ENCODE assay signal across 8 cellular contexts in genomic region chr3:48430359-48431101, GRCh38. TPM values are rescaled to one million over a fixed set of nuclear protein-coding genes. Genes with fewer than 3 reads are reported as not detected.
A peak's percentile ranks its signal among the peaks of the same experiment; 100 is the strongest.
DNase-seq lines count a peak whose midpoint lies in the region; ATAC-seq and TF ChIP-seq lines count a peak whose summit lies in the region.

No MANE protein-coding gene starts in this region.

- intact Hi-C loops in activated naive CD4-positive, alpha-beta T cell treated with anti-CD3 and anti-CD28 coated beads for 36 hours (cut with micrococcal nuclease): no loop called here
- intact Hi-C loops in upper lobe of right lung (cut with DNase I): no loop called here

- peaks cover 7% of the 10 kb centered on the region for H3K27me3 Mint-ChIP-seq in activated naive CD4-positive, alpha-beta T cell treated with anti-CD3 and anti-CD28 coated beads for 36 hours (ENCODE audit: low read depth)

- no peak for DNase-seq in activated naive CD4-positive, alpha-beta T cell treated with anti-CD3 and anti-CD28 coated beads for 36 hours
- no peak for DNase-seq in activated naive CD4-positive, alpha-beta T cell treated with Interleukin-2 at 50 U/mL for 16 hours
- no peak for DNase-seq in caudate nucleus (lab: John Stamatoyannopoulos, UW)
- peak; percentile 48 for DNase-seq in upper lobe of right lung
- no peak for DNase-seq in activated CD4-positive, alpha-beta T cell treated with anti-CD3 and anti-CD28 coated beads, Interleukin-2, amount 50 U/mL, for 1 hour

- H3K4me3 ChIP-seq in mesodermal cell (ENCODE audit: extremely low read depth, insufficient read depth, low read length, poor library complexity, severe bottlenecking) (peak overlapping the region; percentile 59), upper lobe of right lung (peak overlapping the region; percentile 78)

- H3K4me1 Mint-ChIP-seq in activated naive CD4-positive, alpha-beta T cell treated with anti-CD3 and anti-CD28 coated beads for 36 hours (ENCODE audit: low read depth): peaks cover 23% of the 10 kb centered on the region

- H3K9me3 Mint-ChIP-seq in activated naive CD4-positive, alpha-beta T cell treated with anti-CD3 and anti-CD28 coated beads for 36 hours: no peaks in the 10 kb centered on the region

- CTCF ChIA-PET in activated naive CD4-positive, alpha-beta T cell treated with anti-CD3 and anti-CD28 coated beads for 36 hours (lab: Charles Lee): interaction anchor here (1.5 to 1.8 kb wide), 2 partner anchors 9 to 30 kb away, joined by 6 read pairs; partner anchors contain the start of genes CCDC51 and TMA7

- H3K27me3 ChIP-seq in upper lobe of right lung: no peaks in the 10 kb centered on the region

- peak overlapping the region; percentile 72 for H3K4me3 Mint-ChIP-seq in activated naive CD4-positive, alpha-beta T cell treated with anti-CD3 and anti-CD28 coated beads for 36 hours

- peaks cover 18% of the 10 kb centered on the region for H3K36me3 Mint-ChIP-seq in activated naive CD4-positive, alpha-beta T cell treated with anti-CD3 and anti-CD28 coated beads for 36 hours (ENCODE audit: low read depth)

- peaks cover 41% of the 10 kb centered on the region for H3K36me3 ChIP-seq in mesodermal cell (ENCODE audit: control insufficient read depth, insufficient read depth, low read length)
- peaks cover 14% of the 10 kb centered on the region for H3K36me3 ChIP-seq in upper lobe of right lung

- TF ChIP-seq CTCF in upper lobe of right lung (IDR thresholded peaks at IDR 0.05): no peak

- H3K27ac ChIP-seq in caudate nucleus (ENCODE audit: low read depth, low read length): peak overlapping the region; percentile 99
- H3K27ac ChIP-seq in mesodermal cell (ENCODE audit: low read depth, low read length, severe bottlenecking): peak overlapping the region; percentile 19
- peak overlapping the region; percentile 89 for H3K27ac ChIP-seq in upper lobe of right lung

- H3K4me1 ChIP-seq in mesodermal cell (ENCODE audit: control insufficient read depth, insufficient read depth, low read length, poor library complexity, severe bottlenecking) (peaks cover 34% of the 10 kb centered on the region), upper lobe of right lung (peaks cover 49% of the 10 kb centered on the region)

- no peak overlapping the region for H3K27ac Mint-ChIP-seq in activated naive CD4-positive, alpha-beta T cell treated with anti-CD3 and anti-CD28 coated beads for 36 hours

- H3K9me3 ChIP-seq in mesodermal cell (ENCODE audit: control insufficient read depth, low read length): no peaks in the 10 kb centered on the region
- H3K9me3 ChIP-seq in upper lobe of right lung: no peaks in the 10 kb centered on the region

- no peak for ATAC-seq in upper lobe of right lung
- ATAC-seq in GM18870 (IDR thresholded peaks at IDR 0.05; ENCODE audit: unreplicated experiment): no peak
- ATAC-seq in GM19035 (IDR thresholded peaks at IDR 0.05; ENCODE audit: unreplicated experiment): no peak

- 28 to 53% methylated on average over 5 to 6 of the region's 6 CpGs for WGBS in mesodermal cell (ENCODE audit: insufficient coverage in 2 of 2), 2 experiments

RNA-seq across cellular contexts. Expression of gene PLXNB1, which starts 0.6 kb away (rescaled TPM):
- total RNA-seq in activated naive CD4-positive, alpha-beta T cell treated with anti-CD3 and anti-CD28 coated beads for 36 hours: 1 to 10 TPM; 1.5 to 2.0 TPM
- 57.1 TPM for polyA plus RNA-seq in mesodermal cell (2013, experiment 1 of 2)
- polyA plus RNA-seq in mesodermal cell (2013, experiment 2 of 2): 47.5 TPM
- total RNA-seq in upper lobe of right lung: 103 TPM

RNA-seq across cellular contexts. Expression of gene CCDC51, which starts 9.4 kb away (rescaled TPM):
- 10 to 100 TPM; 16.4 to 17.4 TPM for total RNA-seq in activated naive CD4-positive, alpha-beta T cell treated with anti-CD3 and anti-CD28 coated beads for 36 hours
- 16.5 TPM for polyA plus RNA-seq in mesodermal cell (2013, experiment 1 of 2)
- 14.6 TPM for polyA plus RNA-seq in mesodermal cell (2013, experiment 2 of 2)
- total RNA-seq in upper lobe of right lung: 11.4 TPM

RNA-seq across cellular contexts. Expression of gene TMA7, which starts 9.5 kb away (rescaled TPM):
- 100 to 1,000 TPM; 319 to 353 TPM for total RNA-seq in activated naive CD4-positive, alpha-beta T cell treated with anti-CD3 and anti-CD28 coated beads for 36 hours
- 468 TPM for polyA plus RNA-seq in mesodermal cell (2013, experiment 1 of 2)
- 482 TPM for polyA plus RNA-seq in mesodermal cell (2013, experiment 2 of 2)
- 169 TPM for total RNA-seq in upper lobe of right lung

RNA-seq across cellular contexts. Expression of gene ATRIP, which starts 16.0 kb away (rescaled TPM):
- total RNA-seq in activated naive CD4-positive, alpha-beta T cell treated with anti-CD3 and anti-CD28 coated beads for 36 hours: 10 to 100 TPM in 1 of 2 experiments, 1 to 10 TPM in 1; 8.9 to 10.0 TPM
- polyA plus RNA-seq in mesodermal cell (2013, experiment 1 of 2): 13.1 TPM
- polyA plus RNA-seq in mesodermal cell (2013, experiment 2 of 2): 10.5 TPM
- 5.3 TPM for total RNA-seq in upper lobe of right lung

RNA-seq across cellular contexts. Expression of gene FBXW12, which starts 58.5 kb away (rescaled TPM):
- total RNA-seq in activated naive CD4-positive, alpha-beta T cell treated with anti-CD3 and anti-CD28 coated beads for 36 hours: not detected
- polyA plus RNA-seq in mesodermal cell (2013, experiment 1 of 2): 0.55 TPM
- 0.30 TPM for polyA plus RNA-seq in mesodermal cell (2013, experiment 2 of 2)
- total RNA-seq in upper lobe of right lung: not detected

Comparison
In these comparisons a context has a peak if more than half of its experiments do, and no peak if none do; other contexts are left out.
1. H3K27ac ChIP-seq: peak in every context shown above with its lines; median percentile 99 in caudate nucleus; 89 in upper lobe of right lung; 19 in mesodermal cell.
2. RNA of gene PLXNB1, which starts 0.6 kb away (total RNA-seq): 103 TPM in upper lobe of right lung (single experiment); 1.5 to 2.0 TPM in activated naive CD4-positive, alpha-beta T cell treated with anti-CD3 and anti-CD28 coated beads for 36 hours; every median in the first group is over 10 times any median in the second.